32 cellular contexts compared by ENCODE assay signal in the genomic region with DNA sequence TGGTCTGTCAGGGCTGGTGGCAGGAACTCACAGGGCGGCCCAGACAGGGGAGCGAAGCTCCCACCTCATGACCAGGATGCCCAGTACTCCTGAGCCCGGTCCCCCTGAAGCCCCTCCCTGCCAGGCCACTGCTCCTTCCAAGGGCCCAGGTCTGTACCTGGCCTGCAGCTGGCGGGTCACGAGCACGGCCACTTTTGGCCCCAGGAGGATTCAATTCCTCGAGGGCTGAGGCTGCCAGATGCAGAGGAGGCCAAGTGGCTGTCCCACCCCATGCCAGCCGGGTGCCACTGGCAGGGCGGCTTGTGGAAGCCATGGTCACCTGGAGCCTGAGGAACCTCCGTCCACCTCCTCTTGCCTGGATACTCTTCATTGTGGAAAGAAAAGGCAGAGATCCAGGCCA. TPM values are rescaled to one million over a fixed set of nuclear protein-coding genes. Genes with fewer than 3 reads are reported as not detected.
DNase-seq lines count a peak whose midpoint lies in the region; ATAC-seq and TF ChIP-seq lines count a peak whose summit lies in the region.
"Had no signal": no experiment of that assay in that cellular context is flagged by ENCODE, and none has a peak within 500 bp of the region (broad histone marks: within the 10 kb centered on the region; RNA-seq: fewer than 3 reads in every experiment).

No MANE protein-coding gene starts in this region.

- RAD21 ChIA-PET in HCT116 (lab: Charles Lee; ENCODE audit: low non-redundant PET in 1 of 2, low total read pairs in 2 of 2, uncharacterized antibody in 2 of 2, unreplicated experiment in 2 of 2): no interaction called here

- H3K36me3 ChIP-seq in HCT116 (ENCODE audit: control insufficient read depth in 1 of 2, insufficient read depth in 2 of 2, low read length in 2 of 2) (no peaks in the 10 kb centered on the region), breast epithelium (no peaks in the 10 kb centered on the region), uterus (no peaks in the 10 kb centered on the region)
- H3K36me3 ChIP-seq: gastroesophageal sphincter, left ventricle myocardium inferior, upper lobe of right lung had no signal

- no peak overlapping the region for H2AFZ ChIP-seq in HCT116 (ENCODE audit: low read depth, low read length, poor library complexity, severe bottlenecking)

- TF ChIP-seq RAD21 in HCT116 (IDR thresholded peaks at IDR 0.05; ENCODE audit: low read depth): no peak

- TF ChIP-seq POLR2A in HCT116 (IDR thresholded peaks at IDR 0.05; ENCODE audit: borderline replicate concordance, extremely low read depth, insufficient read depth, insufficient read length) (no peak), breast epithelium (IDR thresholded peaks at IDR 0.05) (no peak), uterus (IDR thresholded peaks at IDR 0.05) (no peak)

- POLR2A ChIA-PET in HCT116 (lab: Charles Lee): no interaction called here

- no peaks in the 10 kb centered on the region for H3K36me3 Mint-ChIP-seq in naive B cell
- H3K36me3 Mint-ChIP-seq: mesothelial cell of epicardium, natural killer cell, T-cell had no signal

- H3K4me3 ChIP-seq in HCT116 (replicated peaks in 1 of 2; ENCODE audit: low read depth in 1 of 2, low read length in 2 of 2) (peak overlapping the region in 1 of 2 experiments; percentile 0; a peak in 1 of 4 replicates), breast epithelium (no peak overlapping the region), uterus (no peak overlapping the region)
- H3K4me3 ChIP-seq: gastroesophageal sphincter, left ventricle myocardium inferior, SJCRH30, skin epidermis, upper lobe of right lung had no signal

- H3K9me3 ChIP-seq in HCT116 (ENCODE audit: control insufficient read depth in 1 of 2, insufficient read depth in 1 of 2, low read depth in 1 of 2, low read length in 2 of 2): no peaks in the 10 kb centered on the region
- H3K9me3 ChIP-seq in breast epithelium: no peaks in the 10 kb centered on the region
- H3K9me3 ChIP-seq in uterus: no peaks in the 10 kb centered on the region
- H3K9me3 ChIP-seq: gastroesophageal sphincter, left ventricle myocardium inferior, SJCRH30, upper lobe of right lung had no signal

- no peaks in the 10 kb centered on the region for H3K27me3 Mint-ChIP-seq in naive B cell
- H3K27me3 Mint-ChIP-seq: CD4-positive, alpha-beta T cell; T-cell had no signal

- TF ChIP-seq CTCF in HCT116 (IDR thresholded peaks at IDR 0.05 in 2 of 3, conservative IDR thresholded peaks at IDR 0.05 in 1 of 3; ENCODE audit: borderline replicate concordance in 1 of 3, insufficient read depth in 1 of 3, low read depth in 2 of 3, low read length in 2 of 3) (no peak), breast epithelium (IDR thresholded peaks at IDR 0.05) (no peak), uterus (IDR thresholded peaks at IDR 0.05) (no peak)

- no peak for DNase-seq in HCT116 (ENCODE audit: low read depth, low spot score)
- no peak for DNase-seq in breast epithelium (ENCODE audit: low spot score in 2 of 2)
- no peak for DNase-seq in naive B cell
- DNase-seq in uterus: no peak
- no peak for DNase-seq in DMS153 treated with DMSO at 0.1 percent for 48 hours (lab: John Stamatoyannopoulos, UW; ENCODE audit: unreplicated experiment)
- DNase-seq in NCI-H2196 (lab: John Stamatoyannopoulos, UW; ENCODE audit: unreplicated experiment): no peak
- DNase-seq in C1 segment of cervical spinal cord (lab: John Stamatoyannopoulos, UW): no peak
- DNase-seq: activated CD4-positive, alpha-beta T cell treated with anti-CD3 and anti-CD28 coated beads, Interleukin-2, amount 50 U/mL, for 48 hours; activated CD8-positive, alpha-beta memory T cell treated with anti-CD3 and anti-CD28 coated beads, Interleukin-2, amount 50 U/mL, for 4 hours; activated naive CD4-positive, alpha-beta T cell treated with anti-CD3 and anti-CD28 coated beads, Interleukin-2, amount 50 U/mL, for 16 hours; amniotic stem cell; CD4-positive, alpha-beta T cell; DMS 273 treated with DMSO at 0.1 percent for 48 hours; H7; hypothalamus; left ventricle myocardium inferior; natural killer cell; NCI-H1092; NCI-H187; NCI-H2171; NCI-H510A treated with DMSO at 0.1 percent for 48 hours; retina; SJCRH30; stimulated activated CD4-positive, alpha-beta T cell treated with anti-CD3 and anti-CD28 coated beads, Interleukin-2, amount 100 ng/mL, for 24 hours; T-cell had no signal

- peak overlapping the region; percentile 40 for H3K4me2 ChIP-seq in HCT116 (ENCODE audit: low read length)

- H3K27ac ChIP-seq in HCT116 (ENCODE audit: low read depth, low read length): no peak overlapping the region
- peak overlapping the region; percentile 68 to 81 for H3K27ac ChIP-seq in breast epithelium
- peak overlapping the region; percentile 22 to 54 for H3K27ac ChIP-seq in uterus
- H3K27ac ChIP-seq: left ventricle myocardium inferior, SJCRH30 had no signal

- H3K4me3 Mint-ChIP-seq in naive B cell: peak overlapping the region in 6 of 8 donors; percentile 75 to 87 (median 78)
- H3K4me3 Mint-ChIP-seq: CD4-positive, alpha-beta T cell; natural killer cell; T-cell had no signal

- H3K27ac Mint-ChIP-seq in naive B cell: peak overlapping the region in 4 of 6 donors; percentile 65 to 94 (median 91)
- H3K27ac Mint-ChIP-seq: CD4-positive, alpha-beta T cell; natural killer cell; T-cell had no signal

- H3K9ac ChIP-seq in HCT116 (ENCODE audit: low read length): no peak overlapping the region

- peaks cover 62 to 96% (median 92%) of the 10 kb centered on the region in 3 donors for H3K4me1 Mint-ChIP-seq in naive B cell
- H3K4me1 Mint-ChIP-seq: natural killer cell had no signal

- H3K79me2 ChIP-seq in HCT116 (ENCODE audit: insufficient read depth, low read length): no peaks in the 10 kb centered on the region

- ATAC-seq in HCT116 (no peak), naive B cell (ENCODE audit: low read depth in 2 of 2) (no peak), SK-N-SH treated with all-trans-retinoic acid at 6 μM for 48 hours (no peak)
- ATAC-seq: gastroesophageal sphincter, natural killer cell, T-cell had no signal

- no peaks in the 10 kb centered on the region for H3K9me2 ChIP-seq in HCT116 (ENCODE audit: insufficient read depth)

- peaks cover 92% of the 10 kb centered on the region for H3K27me3 ChIP-seq in HCT116 (ENCODE audit: insufficient read depth, low read length)
- no peaks in the 10 kb centered on the region for H3K27me3 ChIP-seq in breast epithelium
- H3K27me3 ChIP-seq in uterus: no peaks in the 10 kb centered on the region
- H3K27me3 ChIP-seq: gastroesophageal sphincter, SJCRH30, upper lobe of right lung had no signal

- BruUV-seq in HCT116 (replicated peaks; lab: Mats Ljungman, UMichigan): no TSS peak

- H3K4me1 ChIP-seq in HCT116 (ENCODE audit: control insufficient read depth in 1 of 2, insufficient read depth in 2 of 2, low read length in 2 of 2) (peaks cover 26 to 42% of the 10 kb centered on the region in 2 experiments), breast epithelium (peaks cover 0 to 39% of the 10 kb centered on the region in 2 donors), uterus (peaks cover 0 to 15% of the 10 kb centered on the region in 2 donors)

- CTCF ChIA-PET in HCT116 (lab: Charles Lee): interaction anchor here (1.4 kb wide), 1 partner anchor 17 kb away, joined by 5 read pairs; a partner anchor contains a TSS

- H3K9me3 Mint-ChIP-seq in naive B cell: no peaks in the 10 kb centered on the region
- H3K9me3 Mint-ChIP-seq: CD4-positive, alpha-beta T cell; dendritic cell treated with granulocyte-macrophage colony-stimulating factor and Interleukin-4, amounts not matched to agents 40 ng/mL and 50 ng/mL, for 4 days; IgD-negative memory B cell; mesothelial cell of epicardium; natural killer cell; T-cell had no signal

- H4K20me1 ChIP-seq in HCT116 (ENCODE audit: insufficient read depth): peaks cover 7% of the 10 kb centered on the region; the same call in 1 of the 2 replicates

- intact Hi-C loops in HCT116 (cut with micrococcal nuclease): no loop called here
- intact Hi-C loops in breast epithelium (cut with DNase I; ENCODE audit: low total_unique reads): loop anchor here (1.0 kb wide), 1 partner anchor 40 kb away; no protein-coding TSS in a partner anchor
- intact Hi-C loops in uterus (cut with DNase I; ENCODE audit: low total_unique reads): no loop called here

TF ChIP-seq in HCT116, 20 proteins besides CTCF, POLR2A, EP300 and RAD21:
- TF ChIP-seq JUND (IDR thresholded peaks at IDR 0.05) (no peak), EGR1 (IDR thresholded peaks at IDR 0.05; ENCODE audit: low read depth) (no peak), EZH2 (IDR thresholded peaks at IDR 0.05) (no peak)
TF ChIP-seq in HCT116: peak in this region for 0.

TF ChIP-seq in SK-N-SH treated with all-trans-retinoic acid at 6 μM for 48 hours, 23 proteins besides CTCF, POLR2A, EP300 and RAD21:
- TF ChIP-seq PPARA (CRISPR knock-in tag; IDR thresholded peaks at IDR 0.05; ENCODE audit: borderline replicate concordance) (no peak), ISL1 (CRISPR knock-in tag; IDR thresholded peaks at IDR 0.05) (no peak)
- TF ChIP-seq, protein P1, sequence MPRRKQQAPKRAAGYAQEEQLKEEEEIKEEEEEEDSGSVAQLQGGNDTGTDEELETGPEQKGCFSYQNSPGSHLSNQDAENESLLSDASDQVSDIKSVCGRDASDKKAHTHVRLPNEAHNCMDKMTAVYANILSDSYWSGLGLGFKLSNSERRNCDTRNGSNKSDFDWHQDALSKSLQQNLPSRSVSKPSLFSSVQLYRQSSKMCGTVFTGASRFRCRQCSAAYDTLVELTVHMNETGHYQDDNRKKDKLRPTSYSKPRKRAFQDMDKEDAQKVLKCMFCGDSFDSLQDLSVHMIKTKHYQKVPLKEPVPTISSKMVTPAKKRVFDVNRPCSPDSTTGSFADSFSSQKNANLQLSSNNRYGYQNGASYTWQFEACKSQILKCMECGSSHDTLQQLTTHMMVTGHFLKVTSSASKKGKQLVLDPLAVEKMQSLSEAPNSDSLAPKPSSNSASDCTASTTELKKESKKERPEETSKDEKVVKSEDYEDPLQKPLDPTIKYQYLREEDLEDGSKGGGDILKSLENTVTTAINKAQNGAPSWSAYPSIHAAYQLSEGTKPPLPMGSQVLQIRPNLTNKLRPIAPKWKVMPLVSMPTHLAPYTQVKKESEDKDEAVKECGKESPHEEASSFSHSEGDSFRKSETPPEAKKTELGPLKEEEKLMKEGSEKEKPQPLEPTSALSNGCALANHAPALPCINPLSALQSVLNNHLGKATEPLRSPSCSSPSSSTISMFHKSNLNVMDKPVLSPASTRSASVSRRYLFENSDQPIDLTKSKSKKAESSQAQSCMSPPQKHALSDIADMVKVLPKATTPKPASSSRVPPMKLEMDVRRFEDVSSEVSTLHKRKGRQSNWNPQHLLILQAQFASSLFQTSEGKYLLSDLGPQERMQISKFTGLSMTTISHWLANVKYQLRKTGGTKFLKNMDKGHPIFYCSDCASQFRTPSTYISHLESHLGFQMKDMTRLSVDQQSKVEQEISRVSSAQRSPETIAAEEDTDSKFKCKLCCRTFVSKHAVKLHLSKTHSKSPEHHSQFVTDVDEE (CRISPR knock-in tag; IDR thresholded peaks at IDR 0.05): no peak

RNA-seq across cellular contexts. Expression of a gene that starts 17.4 kb away (rescaled TPM):
- total RNA-seq in HCT116 (2021; ENCODE audit: unreplicated experiment) (0.64 TPM), breast epithelium (10 to 100 TPM in 2 of 3 donors, 1 to 10 TPM in 1; 9.2 to 13.2 (median 13.1) TPM), uterus (10 to 100 TPM in 3 of 4 donors, 1 to 10 TPM in 1; 5.6 to 51.9 (median 33.5) TPM)
- 1.1 and 2.3 TPM in 2 replicates for polyA plus RNA-seq in HCT116 (2012)
- 10 to 100 TPM in 5 of 6 donors, 1 to 10 TPM in 1; 7.6 to 18.7 (median 12.5) TPM for polyA plus RNA-seq in naive B cell (ENCODE audit: low read depth in 6 of 6)
